ENCODE assay signal across 1 cellular context in the genomic region with DNA sequence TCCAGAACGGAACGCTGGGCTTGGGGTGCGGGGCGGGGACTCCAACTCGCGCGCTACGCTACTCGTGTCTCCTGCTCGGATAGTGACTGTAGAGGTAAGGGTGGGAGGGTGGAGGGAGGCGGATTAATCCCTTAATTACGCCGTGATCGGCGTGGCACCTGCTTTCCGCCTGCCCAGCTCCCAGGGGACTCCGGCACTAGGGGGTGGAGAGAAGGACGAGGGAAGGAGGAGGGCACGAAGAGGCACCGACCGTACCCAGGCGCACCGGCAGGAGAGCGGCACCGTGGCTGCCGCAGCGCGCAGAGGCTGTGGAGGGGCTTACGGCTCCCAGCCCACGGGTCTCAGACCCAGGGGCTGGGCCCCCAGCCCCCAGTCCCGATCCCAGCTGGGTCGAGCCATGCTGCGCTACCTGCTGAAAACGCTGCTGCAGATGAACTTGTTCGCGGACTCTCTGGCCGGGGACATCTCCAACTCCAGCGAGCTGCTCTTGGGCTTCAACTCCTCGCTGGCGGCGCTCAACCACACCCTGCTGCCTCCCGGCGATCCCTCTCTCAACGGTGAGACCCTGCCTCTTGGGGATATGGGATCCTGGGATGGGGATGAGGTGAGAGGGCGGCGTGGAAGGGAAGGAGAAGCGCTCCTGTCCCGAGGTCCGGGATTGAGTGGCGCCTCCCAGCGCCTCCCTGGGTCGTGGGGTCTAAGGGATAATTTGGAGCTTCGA.
TF ChIP-seq lines count a peak whose summit lies in the region.

Gene ROBO3 (plus strand): TSS at position 252 of the 721 bp plus-strand sequence. CDS start 146 bp downstream, at position 398.

TF ChIP-seq in HEK293, 187 proteins besides CTCF, POLR2A, EP300 and RAD21 (continued from another document):
- TF ChIP-seq, protein P1, sequence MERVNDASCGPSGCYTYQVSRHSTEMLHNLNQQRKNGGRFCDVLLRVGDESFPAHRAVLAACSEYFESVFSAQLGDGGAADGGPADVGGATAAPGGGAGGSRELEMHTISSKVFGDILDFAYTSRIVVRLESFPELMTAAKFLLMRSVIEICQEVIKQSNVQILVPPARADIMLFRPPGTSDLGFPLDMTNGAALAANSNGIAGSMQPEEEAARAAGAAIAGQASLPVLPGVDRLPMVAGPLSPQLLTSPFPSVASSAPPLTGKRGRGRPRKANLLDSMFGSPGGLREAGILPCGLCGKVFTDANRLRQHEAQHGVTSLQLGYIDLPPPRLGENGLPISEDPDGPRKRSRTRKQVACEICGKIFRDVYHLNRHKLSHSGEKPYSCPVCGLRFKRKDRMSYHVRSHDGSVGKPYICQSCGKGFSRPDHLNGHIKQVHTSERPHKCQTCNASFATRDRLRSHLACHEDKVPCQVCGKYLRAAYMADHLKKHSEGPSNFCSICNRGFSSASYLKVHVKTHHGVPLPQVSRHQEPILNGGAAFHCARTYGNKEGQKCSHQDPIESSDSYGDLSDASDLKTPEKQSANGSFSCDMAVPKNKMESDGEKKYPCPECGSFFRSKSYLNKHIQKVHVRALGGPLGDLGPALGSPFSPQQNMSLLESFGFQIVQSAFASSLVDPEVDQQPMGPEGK (tag by site-specific recombination; IDR thresholded peaks at IDR 0.05): peak; percentile 40; the same call in 1 of the 2 replicates
- TF ChIP-seq, protein P2, sequence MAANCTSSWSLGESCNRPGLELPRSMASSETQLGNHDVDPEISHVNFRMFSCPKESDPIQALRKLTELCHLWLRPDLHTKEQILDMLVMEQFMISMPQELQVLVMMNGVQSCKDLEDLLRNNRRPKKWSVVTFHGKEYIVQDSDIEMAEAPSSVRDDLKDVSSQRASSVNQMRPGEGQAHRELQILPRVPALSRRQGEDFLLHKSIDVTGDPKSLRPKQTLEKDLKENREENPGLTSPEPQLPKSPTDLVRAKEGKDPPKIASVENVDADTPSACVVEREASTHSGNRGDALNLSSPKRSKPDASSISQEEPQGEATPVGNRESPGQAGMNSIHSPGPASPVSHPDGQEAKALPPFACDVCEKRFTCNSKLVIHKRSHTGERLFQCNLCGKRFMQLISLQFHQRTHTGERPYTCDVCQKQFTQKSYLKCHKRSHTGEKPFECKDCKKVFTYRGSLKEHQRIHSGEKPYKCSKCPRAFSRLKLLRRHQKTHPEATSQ (tag by site-specific recombination; IDR thresholded peaks at IDR 0.05): no peak
- TF ChIP-seq ZNF645 (tag by site-specific recombination; IDR thresholded peaks at IDR 0.05) (no peak), ZNF664 (tag by site-specific recombination; IDR thresholded peaks at IDR 0.05) (no peak), ZNF341 (tag by site-specific recombination; IDR thresholded peaks at IDR 0.05; ENCODE audit: low read depth) (peak; percentile 67), ZNF624 (tag by site-specific recombination; IDR thresholded peaks at IDR 0.05) (no peak), KLF1 (tag by site-specific recombination; IDR thresholded peaks at IDR 0.05) (peak; percentile 22; the same call in 1 of the 2 replicates), ZIC2 (tag by site-specific recombination; IDR thresholded peaks at IDR 0.05) (peak; percentile 49; the same call in 1 of the 2 replicates), EGR2 (tag by site-specific recombination; IDR thresholded peaks at IDR 0.05; ENCODE audit: low read depth) (peak; percentile 40; the same call in 1 of the 2 replicates), ZNF157 (tag by site-specific recombination; IDR thresholded peaks at IDR 0.05) (no peak), ZNF223 (tag by site-specific recombination; IDR thresholded peaks at IDR 0.05) (no peak), MEIS1 (CRISPR knock-in tag; IDR thresholded peaks at IDR 0.05; ENCODE audit: borderline replicate concordance) (no peak)
- TF ChIP-seq, protein P3, sequence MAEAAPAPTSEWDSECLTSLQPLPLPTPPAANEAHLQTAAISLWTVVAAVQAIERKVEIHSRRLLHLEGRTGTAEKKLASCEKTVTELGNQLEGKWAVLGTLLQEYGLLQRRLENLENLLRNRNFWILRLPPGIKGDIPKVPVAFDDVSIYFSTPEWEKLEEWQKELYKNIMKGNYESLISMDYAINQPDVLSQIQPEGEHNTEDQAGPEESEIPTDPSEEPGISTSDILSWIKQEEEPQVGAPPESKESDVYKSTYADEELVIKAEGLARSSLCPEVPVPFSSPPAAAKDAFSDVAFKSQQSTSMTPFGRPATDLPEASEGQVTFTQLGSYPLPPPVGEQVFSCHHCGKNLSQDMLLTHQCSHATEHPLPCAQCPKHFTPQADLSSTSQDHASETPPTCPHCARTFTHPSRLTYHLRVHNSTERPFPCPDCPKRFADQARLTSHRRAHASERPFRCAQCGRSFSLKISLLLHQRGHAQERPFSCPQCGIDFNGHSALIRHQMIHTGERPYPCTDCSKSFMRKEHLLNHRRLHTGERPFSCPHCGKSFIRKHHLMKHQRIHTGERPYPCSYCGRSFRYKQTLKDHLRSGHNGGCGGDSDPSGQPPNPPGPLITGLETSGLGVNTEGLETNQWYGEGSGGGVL (tag by site-specific recombination; IDR thresholded peaks at IDR 0.05): peak; percentile 54
- TF ChIP-seq, protein P4, sequence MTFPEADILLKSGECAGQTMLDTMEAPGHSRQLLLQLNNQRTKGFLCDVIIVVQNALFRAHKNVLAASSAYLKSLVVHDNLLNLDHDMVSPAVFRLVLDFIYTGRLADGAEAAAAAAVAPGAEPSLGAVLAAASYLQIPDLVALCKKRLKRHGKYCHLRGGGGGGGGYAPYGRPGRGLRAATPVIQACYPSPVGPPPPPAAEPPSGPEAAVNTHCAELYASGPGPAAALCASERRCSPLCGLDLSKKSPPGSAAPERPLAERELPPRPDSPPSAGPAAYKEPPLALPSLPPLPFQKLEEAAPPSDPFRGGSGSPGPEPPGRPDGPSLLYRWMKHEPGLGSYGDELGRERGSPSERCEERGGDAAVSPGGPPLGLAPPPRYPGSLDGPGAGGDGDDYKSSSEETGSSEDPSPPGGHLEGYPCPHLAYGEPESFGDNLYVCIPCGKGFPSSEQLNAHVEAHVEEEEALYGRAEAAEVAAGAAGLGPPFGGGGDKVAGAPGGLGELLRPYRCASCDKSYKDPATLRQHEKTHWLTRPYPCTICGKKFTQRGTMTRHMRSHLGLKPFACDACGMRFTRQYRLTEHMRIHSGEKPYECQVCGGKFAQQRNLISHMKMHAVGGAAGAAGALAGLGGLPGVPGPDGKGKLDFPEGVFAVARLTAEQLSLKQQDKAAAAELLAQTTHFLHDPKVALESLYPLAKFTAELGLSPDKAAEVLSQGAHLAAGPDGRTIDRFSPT (tag by site-specific recombination; IDR thresholded peaks at IDR 0.05): peak; percentile 40; the same call in 1 of the 2 replicates
